ENCODE assay signal across 32 cellular contexts in genomic region chr2:150627526-150627925, GRCh38.
"Had no signal": no experiment of that assay in that cellular context is flagged by ENCODE, and none has a peak within 500 bp of the region (broad histone marks: within the 10 kb centered on the region; RNA-seq: fewer than 3 reads in every experiment).

No MANE protein-coding gene starts in this region.

- ATAC-seq: activated CD8-positive, alpha-beta memory T cell treated with anti-CD3 and anti-CD28 coated beads, Interleukin-2, amount 10 ng/mL, durations not matched to agents 7 days and 5 days; activated T-cell treated with anti-CD3 and anti-CD28 coated beads, Interleukin-2, amount 50 U/mL, for 72 hours; activated T-helper 17 cell treated with anti-CD3 and anti-CD28 coated beads, Interleukin-2, amount 50 U/mL, for 72 hours; PC-3 had no signal

- H3K27me3 ChIP-seq: cardiac muscle cell, Peyer's patch had no signal

- H3K36me3 ChIP-seq: cardiac muscle cell, Peyer's patch, WERI-Rb-1 had no signal

- H3K9me3 ChIP-seq: Peyer's patch had no signal

- H3K27ac ChIP-seq: cardiac muscle cell, Peyer's patch, SK-N-MC, WERI-Rb-1 had no signal

- H3K4me1 ChIP-seq: Peyer's patch had no signal

- H3K4me3 ChIP-seq: cardiac muscle cell, Peyer's patch, SK-N-MC had no signal

- DNase-seq: activated CD4-positive, alpha-beta memory T cell treated with anti-CD3 and anti-CD28 coated beads, Interleukin-2, amount 10 ng/mL, durations not matched to agents 7 days and 5 days; activated CD4-positive, alpha-beta T cell treated with anti-CD3 and anti-CD28 coated beads for 1 hour; activated CD4-positive, alpha-beta T cell treated with anti-CD3 and anti-CD28 coated beads for 48 hours; activated CD4-positive, CD25-positive, alpha-beta regulatory T cell; activated CD8-positive, alpha-beta memory T cell treated with anti-CD3 and anti-CD28 coated beads for 24 hours; activated CD8-positive, alpha-beta memory T cell treated with anti-CD3 and anti-CD28 coated beads, Interleukin-2, amount 10 ng/mL, durations not matched to agents 7 days and 5 days; activated effector memory CD4-positive, alpha-beta T cell treated with anti-CD3 and anti-CD28 coated beads, Interleukin-2, amount 50 U/mL, for 16 hours; activated naive CD4-positive, alpha-beta T cell; activated naive CD4-positive, alpha-beta T cell treated with anti-CD3 and anti-CD28 coated beads, Interleukin-2, amount 50 U/mL, for 16 hours; activated naive CD8-positive, alpha-beta T cell treated with anti-CD3 and anti-CD28 coated beads for 36 hours; activated T-cell treated with anti-CD3 and anti-CD28 coated beads, Interleukin-2, amount 50 U/mL, for 1 hour; activated T-cell treated with anti-CD3 and anti-CD28 coated beads, Interleukin-2, amount 50 U/mL, for 72 hours; amniotic stem cell; aorta; Karpas-422; KBM-7; NCI-H1105; NCI-H1417 treated with DMSO at 0.1 percent for 48 hours; NCI-H1930; NCI-H345; NCI-H510A; NCI-H526; NCI-H748 treated with DMSO at 0.1 percent for 48 hours; NK-92 treated with Interleukin-12 subunit alpha and Interleukin-12 subunit beta, amount 100 ng/mL, for 24 hours; PC-3; Peyer's patch; RPMI8226; T1000; WERI-Rb-1 had no signal
